ENCODE assay signal across 8 cellular contexts in genomic region chr19:36838784-36839324, GRCh38. TPM values are rescaled to one million over a fixed set of nuclear protein-coding genes. Genes with fewer than 3 reads are reported as not detected.
DNase-seq lines count a peak whose midpoint lies in the region; ATAC-seq, FAIRE-seq and TF ChIP-seq lines count a peak whose summit lies in the region.

No MANE protein-coding gene starts in this region.

- POLR2A ChIA-PET in CD4-positive, alpha-beta T cell (lab: Charles Lee): interaction anchor here (1.7 to 3.5 kb wide), 5 partner anchors 11 to 460 kb away, joined by 7 to 167 read pairs (median 9); partner anchors contain the start of genes ZFP14, ZNF345, ZNF420 and ZNF568
- POLR2A ChIA-PET in endothelial cell of umbilical vein (lab: Charles Lee): interaction anchor here (1.8 kb wide), 1 partner anchor 11 kb away, joined by 26 read pairs; the partner anchor contains the start of gene ZNF345

- no peak overlapping the region for H3K27ac Mint-ChIP-seq in CD4-positive, alpha-beta T cell
- H3K27ac Mint-ChIP-seq in IgD-negative memory B cell: peak overlapping the region; percentile 27 to 87 (median 59)

- peaks cover 55% of the 10 kb centered on the region for H3K36me3 Mint-ChIP-seq in CD4-positive, alpha-beta T cell (ENCODE audit: low read depth)
- peaks cover 20% of the 10 kb centered on the region for H3K36me3 Mint-ChIP-seq in IgD-negative memory B cell

- WGBS in pancreas, 2 donors: 4 to 9% methylated on average over 11 to 12 of the region's 12 CpGs

- H3K36me3 ChIP-seq in endothelial cell of umbilical vein (ENCODE audit: control insufficient read depth in 2 of 2, extremely low read depth in 1 of 2, insufficient read depth in 2 of 2, low read length in 2 of 2): no peaks in the 10 kb centered on the region
- H3K36me3 ChIP-seq in pancreas: peaks cover 0 to under 1% (median 0%) of the 10 kb centered on the region in 3 donors

- no peak for ATAC-seq in CD4-positive, alpha-beta T cell (ENCODE audit: poor library complexity)
- ATAC-seq in pancreas: peak in 1 of 4 donors; percentile 10

- BruUV-seq in endothelial cell of umbilical vein (replicated peaks; lab: Mats Ljungman, UMichigan): no TSS peak

- TF ChIP-seq POLR2A in endothelial cell of umbilical vein (IDR thresholded peaks at IDR 0.05; ENCODE audit: low read depth, low read length): no peak

- FAIRE-seq in endothelial cell of umbilical vein (lab: Jason Lieb, UNC): no peak
- FAIRE-seq in pancreas (lab: Jason Lieb, UNC): no peak

- peaks cover 33% of the 10 kb centered on the region for H3K9me3 ChIP-seq in CD4-positive, alpha-beta T cell (ENCODE audit: control insufficient read depth, low read length)
- no peaks in the 10 kb centered on the region for H3K9me3 ChIP-seq in endothelial cell of umbilical vein (replicated peaks; ENCODE audit: control insufficient read depth, insufficient read depth, low read length)
- H3K9me3 ChIP-seq in pancreas: no peaks in the 10 kb centered on the region

- H3K4me3 Mint-ChIP-seq in CD4-positive, alpha-beta T cell: no peak overlapping the region
- H3K4me3 Mint-ChIP-seq in IgD-negative memory B cell: no peak overlapping the region

- H3K9me3 Mint-ChIP-seq in CD4-positive, alpha-beta T cell: peaks cover 4% of the 10 kb centered on the region
- peaks cover 9 to 28% (median 14%) of the 10 kb centered on the region in 3 donors for H3K9me3 Mint-ChIP-seq in IgD-negative memory B cell

- H3K4me1 ChIP-seq in endothelial cell of umbilical vein (ENCODE audit: control insufficient read depth, extremely low read depth, insufficient read depth, low read length) (peaks cover 3% of the 10 kb centered on the region), pancreas (peaks cover 0 to 7% (median 0%) of the 10 kb centered on the region in 3 donors)

- H3K27me3 Mint-ChIP-seq in CD4-positive, alpha-beta T cell: no peaks in the 10 kb centered on the region
- no peaks in the 10 kb centered on the region for H3K27me3 Mint-ChIP-seq in IgD-negative memory B cell

- H3K79me2 ChIP-seq in endothelial cell of umbilical vein (ENCODE audit: control insufficient read depth, insufficient read depth, low read length): no peaks in the 10 kb centered on the region

- TF ChIP-seq CTCF in CD4-positive, alpha-beta T cell (IDR thresholded peaks at IDR 0.05): no peak
- TF ChIP-seq CTCF in endothelial cell of umbilical vein (IDR thresholded peaks at IDR 0.05; ENCODE audit: extremely low read depth in 1 of 2, insufficient read depth in 1 of 2, low read depth in 1 of 2, low read length in 2 of 2): no peak
- TF ChIP-seq CTCF in pancreas (IDR thresholded peaks at IDR 0.05): no peak

- H3K9me1 ChIP-seq in endothelial cell of umbilical vein (replicated peaks; ENCODE audit: control insufficient read depth, extremely low read depth, insufficient read depth, low read length): no peaks in the 10 kb centered on the region

- no peaks in the 10 kb centered on the region for H4K20me1 ChIP-seq in endothelial cell of umbilical vein (replicated peaks; ENCODE audit: control insufficient read depth, extremely low read depth, insufficient read depth, low read length)

- peak overlapping the region; percentile 71 for H3K9ac ChIP-seq in endothelial cell of umbilical vein (replicated peaks; ENCODE audit: extremely low read depth, insufficient read depth, low read length)

- H3K27ac ChIP-seq in CD4-positive, alpha-beta T cell (ENCODE audit: low read depth, low read length): peak overlapping the region; percentile 90
- H3K27ac ChIP-seq in endothelial cell of umbilical vein (ENCODE audit: insufficient read depth, low read depth, low read length) (peak overlapping the region; percentile 44), pancreas (peak overlapping the region; percentile 56 to 89 (median 75))

- no peak for DNase-seq in CD4-positive, alpha-beta T cell
- no peak for DNase-seq in endothelial cell of umbilical vein (ENCODE audit: low read depth, low spot score)
- DNase-seq in pancreas: no peak
- DNase-seq in NCI-H2029 (lab: John Stamatoyannopoulos, UW): no peak
- no peak for DNase-seq in NCI-H2107 (lab: John Stamatoyannopoulos, UW)
- no peak for DNase-seq in activated naive CD4-positive, alpha-beta T cell treated with Interleukin-2 at 50 U/mL for 16 hours
- DNase-seq in activated CD4-positive, CD25-positive, alpha-beta regulatory T cell treated with anti-CD3 and anti-CD28 coated beads, Interleukin-2, amount 50 U/mL, for 72 hours: no peak

- H3K4me3 ChIP-seq in endothelial cell of umbilical vein (replicated peaks in 1 of 3; ENCODE audit: insufficient read depth in 1 of 3, low read depth in 1 of 3, low read length in 3 of 3) (peak overlapping the region in 2 of 3 experiments; percentile 43 to 64), pancreas (peak overlapping the region; percentile 45 to 74 (median 68))

- intact Hi-C loops in CD4-positive, alpha-beta T cell (cut with DNase I, micrococcal nuclease): loop anchor here (1.0 to 10.0 kb wide), 11 partner anchors 11 to 354 kb away; partner anchors contain the start of genes ZNF345 (in 2 of the 2), ZNF568 (in 2 of the 2), ZNF829 (in 2 of the 2) and ZNF850 (in 2 of the 2)
- intact Hi-C loops in endothelial cell of umbilical vein (cut with micrococcal nuclease): loop anchor here (1.0 to 10.0 kb wide), 5 partner anchors 11 to 333 kb away; partner anchors contain the start of genes ZNF345, ZNF461, ZNF568 and ZNF585A
- intact Hi-C loops in pancreas (cut with DNase I): no loop called here

- no peaks in the 10 kb centered on the region for H3K27me3 ChIP-seq in CD4-positive, alpha-beta T cell (ENCODE audit: control insufficient read depth, insufficient read depth, low read length)
- H3K27me3 ChIP-seq in endothelial cell of umbilical vein (ENCODE audit: control insufficient read depth in 2 of 2, insufficient read depth in 2 of 2, low read length in 2 of 2): no peaks in the 10 kb centered on the region
- H3K27me3 ChIP-seq in pancreas: no peaks in the 10 kb centered on the region

- CTCF ChIA-PET in CD4-positive, alpha-beta T cell (lab: Charles Lee): interaction anchor here (2.0 kb wide), 1 partner anchor 12 kb away, joined by 13 read pairs; the partner anchor contains the start of gene ZNF345
- CTCF ChIA-PET in endothelial cell of umbilical vein (lab: Charles Lee): interaction anchor here (0.6 to 3.1 kb wide), 3 partner anchors 10 to 647 kb away, joined by 3 to 12 read pairs (median 3); partner anchors contain the start of gene ZNF345

- peak overlapping the region; percentile 65 for H3K4me2 ChIP-seq in endothelial cell of umbilical vein (ENCODE audit: insufficient read depth, low read length)

- dilution Hi-C loops in endothelial cell of umbilical vein (cut with MboI; ENCODE audit: extremely low pct_ligation_motif_present, low sequenced_read_pairs): no loop called here

- H3K4me1 Mint-ChIP-seq in CD4-positive, alpha-beta T cell (ENCODE audit: low read depth): peaks cover 9% of the 10 kb centered on the region
- peaks cover 0 to 5% (median 1%) of the 10 kb centered on the region in 3 donors for H3K4me1 Mint-ChIP-seq in IgD-negative memory B cell

- peak overlapping the region; percentile 92 for H2AFZ ChIP-seq in endothelial cell of umbilical vein (ENCODE audit: low read depth, low read length)

TF ChIP-seq in endothelial cell of umbilical vein, 7 proteins besides CTCF, POLR2A, EP300 and RAD21:
- TF ChIP-seq JUN (IDR thresholded peaks at IDR 0.05; ENCODE audit: borderline replicate concordance, insufficient read depth, insufficient read length, low read depth): no peak
- TF ChIP-seq EZH2 (IDR thresholded peaks at IDR 0.05; ENCODE audit: borderline replicate concordance, low read depth, low read length, severe bottlenecking): no peak
- no peak for TF ChIP-seq POLR2AphosphoS5 (IDR thresholded peaks at IDR 0.05; ENCODE audit: insufficient read depth, low read depth, low read length)
- TF ChIP-seq MAX (IDR thresholded peaks at IDR 0.05; ENCODE audit: insufficient read depth, insufficient read length): no peak
- no peak for TF ChIP-seq MYC (IDR thresholded peaks at IDR 0.05; ENCODE audit: low read depth, low read length)
- TF ChIP-seq FOS (IDR thresholded peaks at IDR 0.05; ENCODE audit: borderline replicate concordance, insufficient read depth, low read length): no peak
- no peak for TF ChIP-seq GATA2 (IDR thresholded peaks at IDR 0.05; ENCODE audit: insufficient read depth, insufficient read length, low read depth, low read length)

RNA-seq across cellular contexts. Expression of gene ZNF790, which starts 0.7 kb away (rescaled TPM):
- total RNA-seq in CD4-positive, alpha-beta T cell: 1 to 10 TPM; 2.9 to 3.5 TPM
- polyA plus RNA-seq in IgD-negative memory B cell (5.4 TPM), endothelial cell of umbilical vein (1.6 and 2.1 TPM in 2 replicates), pancreas (1 to 10 TPM; 2.0 to 2.6 TPM)
- total RNA-seq in endothelial cell of umbilical vein (5.2 and 5.6 TPM in 2 replicates), pancreas (1 to 10 TPM; 2.3 to 5.1 (median 3.2) TPM)
- polyA plus RNA-seq in endothelial cell of umbilical vein (2011; cell fraction: cytosol; rRNA removed): 1.9 and 2.2 TPM in 2 replicates
- 1.9 and 3.5 TPM in 2 replicates for polyA plus RNA-seq in endothelial cell of umbilical vein (2011; cell fraction: nucleus; rRNA removed)
- 3.1 and 3.4 TPM in 2 replicates for polyA plus RNA-seq in endothelial cell of umbilical vein (2012)
- 2.9 and 4.2 TPM in 2 replicates for polyA minus RNA-seq in endothelial cell of umbilical vein
- polyA minus RNA-seq in endothelial cell of umbilical vein (2011; cell fraction: cytosol; rRNA and poly(A)+ RNA removed): not detected
- polyA minus RNA-seq in endothelial cell of umbilical vein (2011; cell fraction: nucleus; rRNA and poly(A)+ RNA removed): 2.0 and 4.1 TPM in 2 replicates

RNA-seq across cellular contexts. Expression of gene ZNF345, which starts 11.8 kb away (rescaled TPM):
- 1 to 10 TPM; 5.9 to 7.1 TPM for total RNA-seq in CD4-positive, alpha-beta T cell
- polyA plus RNA-seq in IgD-negative memory B cell: 6.1 TPM
- 3.4 and 3.8 TPM in 2 replicates for total RNA-seq in endothelial cell of umbilical vein
- polyA plus RNA-seq in endothelial cell of umbilical vein: 2.2 and 2.7 TPM in 2 replicates
- 1.8 TPM in 2 replicates for polyA plus RNA-seq in endothelial cell of umbilical vein (2011; cell fraction: cytosol; rRNA removed)
- 5.1 and 7.6 TPM in 2 replicates for polyA plus RNA-seq in endothelial cell of umbilical vein (2011; cell fraction: nucleus; rRNA removed)
- 2.0 and 2.8 TPM in 2 replicates for polyA plus RNA-seq in endothelial cell of umbilical vein (2012)
- 5.7 and 6.1 TPM in 2 replicates for polyA minus RNA-seq in endothelial cell of umbilical vein
- not detected for polyA minus RNA-seq in endothelial cell of umbilical vein (2011; cell fraction: cytosol; rRNA and poly(A)+ RNA removed)
- polyA minus RNA-seq in endothelial cell of umbilical vein (2011; cell fraction: nucleus; rRNA and poly(A)+ RNA removed): 3.5 and 5.2 TPM in 2 replicates
- total RNA-seq in pancreas: 1 to 10 TPM; 1.4 to 3.8 (median 2.0) TPM
- 1 to 10 TPM; 2.2 to 2.7 TPM for polyA plus RNA-seq in pancreas

Comparison
In these comparisons a context has a peak if more than half of its experiments do, and no peak if none do; other contexts are left out.
1. intact Hi-C loops: an anchor here in CD4-positive, alpha-beta T cell (1.0 to 10.0 kb wide) and endothelial cell of umbilical vein (1.0 to 10.0 kb wide); none called in pancreas.